Comparison of ENCODE assay signal across 8 cellular contexts in the genomic region with DNA sequence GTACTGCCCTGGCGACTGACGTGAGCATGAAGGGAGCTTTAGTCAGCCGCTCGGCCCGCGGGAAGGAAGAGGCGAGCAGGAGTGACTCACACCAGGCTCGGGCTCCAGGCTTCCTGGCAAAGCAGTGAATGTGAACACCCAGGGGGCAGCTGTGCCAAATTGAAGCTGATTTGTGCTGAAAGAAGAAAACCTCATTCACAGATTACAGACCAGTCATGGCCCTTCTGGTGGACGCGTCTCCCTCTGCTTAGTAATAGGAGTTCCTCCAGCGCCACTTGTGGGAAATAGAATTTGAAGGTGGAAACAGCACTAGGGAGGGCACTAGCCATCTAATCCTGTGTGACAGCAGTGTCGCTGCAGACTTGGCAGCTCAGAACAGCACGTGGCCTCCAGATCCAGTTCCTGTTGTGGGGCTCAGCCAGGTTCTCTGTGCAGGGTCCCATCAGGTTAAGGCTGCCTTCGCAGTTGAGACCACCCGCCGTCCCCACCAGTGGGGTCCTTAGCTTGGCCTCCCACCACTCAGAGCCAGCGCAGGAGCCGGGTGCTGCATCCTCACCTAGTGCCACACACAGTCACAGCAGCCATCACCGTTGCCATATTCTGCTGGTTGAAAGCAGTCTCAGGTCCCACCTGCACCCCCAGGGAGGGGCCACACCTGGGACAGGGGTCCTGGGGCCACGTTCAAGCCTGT.
DNase-seq lines count a peak whose midpoint lies in the region; ATAC-seq and TF ChIP-seq lines count a peak whose summit lies in the region.

No MANE protein-coding gene starts in this region.

- intact Hi-C loops in adrenal gland (cut with DNase I) = no loop called here

- H3K36me3 ChIP-seq in adrenal gland (replicated peaks in 1 of 2) = no peaks in the 10 kb centered on the region

- H3K27ac ChIP-seq in AG04450 (ENCODE audit: low read depth, low read length) (peak overlapping the region; percentile 90), adrenal gland (peak overlapping the region; percentile 14 to 90 (median 43))

- CTCF ChIA-PET in AG04450 (lab: Charles Lee) = interaction anchor here (0.9 kb wide), 1 partner anchor 39 kb away, joined by 3 read pairs; no protein-coding TSS in a partner anchor

- H3K4me3 ChIP-seq in AG04450 (ENCODE audit: low read depth, low read length) (no peak overlapping the region), adrenal gland (no peak overlapping the region)

- peaks cover 0 to 11% of the 10 kb centered on the region in 2 donors for H3K4me1 ChIP-seq in adrenal gland (replicated peaks in 1 of 2)

- TF ChIP-seq CTCF in AG04450 (IDR thresholded peaks at IDR 0.05; ENCODE audit: low read depth, low read length) (no peak; the same call in 1 of the 2 replicates), adrenal gland (IDR thresholded peaks at IDR 0.05) (no peak)

- DNase-seq in AG04450 (ENCODE audit: low read depth, low spot score) = peak; percentile 93
- peak; percentile 96 for DNase-seq in HT1080 (ENCODE audit: low read depth)
- peak; percentile 85 to 97 (median 95) for DNase-seq in adrenal gland
- DNase-seq in hippocampal formation (lab: John Stamatoyannopoulos, UW) = peak; percentile 38 to 58
- DNase-seq in stimulated activated naive CD8-positive, alpha-beta T cell treated with anti-CD3 and anti-CD28 coated beads, Interleukin-15, Interleukin-2, amounts not matched to agents 100 U/mL and 50 U/mL, for 24 hours = peak; percentile 47
- DNase-seq in GM19240 (ENCODE audit: insufficient read length, low spot score) = no peak
- no peak for DNase-seq in GF-D8 (lab: John Stamatoyannopoulos, UW)
- no peak for DNase-seq in NCI-H187 treated with DMSO at 0.1 percent for 48 hours (lab: John Stamatoyannopoulos, UW)

- peaks cover 11% of the 10 kb centered on the region; the same call in 1 of the 2 replicates for H3K9me3 ChIP-seq in AG04450 (ENCODE audit: control insufficient read depth, insufficient read depth, low read length)
- no peaks in the 10 kb centered on the region for H3K9me3 ChIP-seq in adrenal gland (replicated peaks in 1 of 3)

- H3K27me3 ChIP-seq in AG04450 (ENCODE audit: control insufficient read depth, insufficient read depth, low read length) = no peaks in the 10 kb centered on the region
- no peaks in the 10 kb centered on the region for H3K27me3 ChIP-seq in adrenal gland

- 36 to 60% (median 46%) methylated on average over 16 to 20 of the region's 20 CpGs for WGBS in adrenal gland, 4 donors

- POLR2A ChIA-PET in AG04450 (lab: Yijun Ruan, JAX) = interaction anchor here (0.5 to 1.0 kb wide), 2 partner anchors 29 to 56 kb away, joined by 3 to 7 read pairs; no protein-coding TSS in a partner anchor

- TF ChIP-seq POLR2A in adrenal gland (IDR thresholded peaks at IDR 0.05) = peak in 1 of 2 donors; percentile 56

- ATAC-seq in stimulated activated naive CD8-positive, alpha-beta T cell treated with anti-CD3 and anti-CD28 coated beads, Interleukin-15, Interleukin-2, amounts not matched to agents 100 U/mL and 50 U/mL, for 24 hours = peak; percentile 69

Comparison
In these comparisons a context has a peak if more than half of its experiments do, and no peak if none do; other contexts are left out.
1. DNase-seq: peak in AG04450 (single experiment), HT1080 (single experiment), adrenal gland (7 of 7), hippocampal formation (2 of 2) and stimulated activated naive CD8-positive, alpha-beta T cell treated with anti-CD3 and anti-CD28 coated beads, Interleukin-15, Interleukin-2, amounts not matched to agents 100 U/mL and 50 U/mL, for 24 hours (single experiment); none in GM19240 (single experiment), GF-D8 (single experiment) and NCI-H187 treated with DMSO at 0.1 percent for 48 hours (single experiment).